ENCODE assay signal across 8 cellular contexts in genomic region chr17:4365628-4366311, GRCh38. TPM values are rescaled to one million over a fixed set of nuclear protein-coding genes. Genes with fewer than 3 reads are reported as not detected.
DNase-seq lines count a peak whose midpoint lies in the region; ATAC-seq and TF ChIP-seq lines count a peak whose summit lies in the region.

No MANE protein-coding gene starts in this region.

- no peaks in the 10 kb centered on the region for H3K27me3 ChIP-seq in CD8-positive, alpha-beta memory T cell (ENCODE audit: insufficient read depth, low read length, poor library complexity, severe bottlenecking)
- no peaks in the 10 kb centered on the region for H3K27me3 ChIP-seq in HUES6 (ENCODE audit: control insufficient read depth, insufficient read depth, low read length)
- no peaks in the 10 kb centered on the region for H3K27me3 ChIP-seq in neural cell (ENCODE audit: insufficient read depth, low read depth, low read length)
- no peaks in the 10 kb centered on the region for H3K27me3 ChIP-seq in upper lobe of right lung

- H3K27ac ChIP-seq in CD8-positive, alpha-beta memory T cell (ENCODE audit: low read depth, low read length): peak overlapping the region; percentile 81
- peak overlapping the region; percentile 97 for H3K27ac ChIP-seq in HUES6 (ENCODE audit: low read depth, low read length)
- peak overlapping the region; percentile 86 for H3K27ac ChIP-seq in neural cell (ENCODE audit: low read length)
- peak overlapping the region; percentile 95 for H3K27ac ChIP-seq in upper lobe of right lung

- peaks cover 36% of the 10 kb centered on the region for H3K79me2 ChIP-seq in neural cell (replicated peaks; ENCODE audit: insufficient read depth, low read length)

- intact Hi-C loops in upper lobe of right lung (cut with DNase I): no loop called here

- TF ChIP-seq RAD21 in neural cell (conservative IDR thresholded peaks at IDR 0.05): no peak

- H3K4me2 ChIP-seq in neural cell (ENCODE audit: low read length): no peak overlapping the region

- H3K36me3 ChIP-seq in CD8-positive, alpha-beta memory T cell (ENCODE audit: insufficient read depth, low read length): no peaks in the 10 kb centered on the region
- H3K36me3 ChIP-seq in HUES6 (ENCODE audit: control insufficient read depth, insufficient read depth, low read length): peaks cover 16% of the 10 kb centered on the region
- no peaks in the 10 kb centered on the region for H3K36me3 ChIP-seq in neural cell (ENCODE audit: insufficient read depth, low read length)
- H3K36me3 ChIP-seq in upper lobe of right lung: peaks cover 7% of the 10 kb centered on the region

- H3K4me3 ChIP-seq in CD8-positive, alpha-beta memory T cell (ENCODE audit: low read length): peak overlapping the region; percentile 44
- H3K4me3 ChIP-seq in HUES6 (ENCODE audit: low read depth, low read length) (peak overlapping the region; percentile 59), fibroblast of pulmonary artery (replicated peaks; ENCODE audit: low read depth, low read length) (peak overlapping the region; percentile 71), neural cell (ENCODE audit: low read length) (peak overlapping the region; percentile 95), upper lobe of right lung (peak overlapping the region; percentile 99)

- H3F3A ChIP-seq in neural cell (ENCODE audit: insufficient read depth, low read length, poor library complexity, severe bottlenecking): no peaks in the 10 kb centered on the region

- H3K27ac Mint-ChIP-seq in CD8-positive, alpha-beta memory T cell: peak overlapping the region in 1 of 8 donors; percentile 95
- peak overlapping the region; percentile 96 for H3K27ac Mint-ChIP-seq in activated CD8-positive, alpha-beta T cell treated with anti-CD3 and anti-CD28 coated beads, Interleukin-2, amount 10 ng/mL, durations not matched to agents 7 days and 5 days

- CTCF ChIA-PET in CD8-positive, alpha-beta memory T cell (lab: Charles Lee): no interaction called here
- CTCF ChIA-PET in activated CD8-positive, alpha-beta T cell treated with anti-CD3 and anti-CD28 coated beads, Interleukin-2, amount 10 ng/mL, durations not matched to agents 7 days and 5 days (lab: Charles Lee): interaction anchor here (1.3 kb wide), 1 partner anchor 47 kb away, joined by 3 read pairs; no protein-coding TSS in a partner anchor

- peak overlapping the region; percentile 33 for H2AFZ ChIP-seq in neural cell (ENCODE audit: low read depth, low read length)

- peaks cover 0 to 2% of the 10 kb centered on the region in 2 donors for H3K27me3 Mint-ChIP-seq in CD8-positive, alpha-beta memory T cell
- H3K27me3 Mint-ChIP-seq in activated CD8-positive, alpha-beta T cell treated with anti-CD3 and anti-CD28 coated beads, Interleukin-2, amount 10 ng/mL, durations not matched to agents 7 days and 5 days (ENCODE audit: low read depth): no peaks in the 10 kb centered on the region

- no peak for TF ChIP-seq EP300 in neural cell (conservative IDR thresholded peaks at IDR 0.05; ENCODE audit: poor library complexity, severe bottlenecking)

- ATAC-seq in GM21381 (IDR thresholded peaks at IDR 0.05; ENCODE audit: unreplicated experiment) (peak; percentile 25), upper lobe of right lung (peak; percentile 7)
- ATAC-seq in activated CD8-positive, alpha-beta T cell treated with anti-CD3 and anti-CD28 coated beads, Interleukin-2, amount 10 ng/mL, durations not matched to agents 7 days and 5 days: peak; percentile 17

- peaks cover 0 to 17% (median 3%) of the 10 kb centered on the region in 3 donors for H3K36me3 Mint-ChIP-seq in CD8-positive, alpha-beta memory T cell
- H3K36me3 Mint-ChIP-seq in activated CD8-positive, alpha-beta T cell treated with anti-CD3 and anti-CD28 coated beads, Interleukin-2, amount 10 ng/mL, durations not matched to agents 7 days and 5 days (ENCODE audit: low read depth): peaks cover 20% of the 10 kb centered on the region

- H4K20me1 ChIP-seq in neural cell (ENCODE audit: insufficient read depth): no peaks in the 10 kb centered on the region

- H3K4me1 ChIP-seq in CD8-positive, alpha-beta memory T cell (ENCODE audit: insufficient read depth, low read length): peaks cover 20% of the 10 kb centered on the region
- peaks cover 7% of the 10 kb centered on the region for H3K4me1 ChIP-seq in HUES6 (ENCODE audit: control insufficient read depth, insufficient read depth, low read length)
- H3K4me1 ChIP-seq in upper lobe of right lung: peaks cover 21% of the 10 kb centered on the region

- POLR2A ChIA-PET in CD8-positive, alpha-beta memory T cell (lab: Charles Lee): interaction anchor here (0.6 to 1.7 kb wide), 8 partner anchors 10 to 680 kb away, joined by 3 to 14 read pairs (median 3); partner anchors contain the start of genes CYB5D2, PSMB6, RNF167 and SLC25A11
- POLR2A ChIA-PET in activated CD8-positive, alpha-beta T cell treated with anti-CD3 and anti-CD28 coated beads, Interleukin-2, amount 10 ng/mL, durations not matched to agents 7 days and 5 days (lab: Charles Lee): interaction anchor here (0.6 to 1.8 kb wide), 7 partner anchors 10 to 515 kb away, joined by 3 to 11 read pairs (median 3); partner anchors contain the start of genes CYB5D2, MYBBP1A and ZZEF1

- H3K9me3 ChIP-seq in CD8-positive, alpha-beta memory T cell (ENCODE audit: low read length): no peaks in the 10 kb centered on the region
- H3K9me3 ChIP-seq in HUES6 (ENCODE audit: control insufficient read depth, insufficient read depth, low read depth, low read length) (no peaks in the 10 kb centered on the region), neural cell (ENCODE audit: low read length) (no peaks in the 10 kb centered on the region), upper lobe of right lung (no peaks in the 10 kb centered on the region)

- H3K4me1 Mint-ChIP-seq in CD8-positive, alpha-beta memory T cell: peaks cover 26 to 44% (median 35%) of the 10 kb centered on the region in 3 donors
- H3K4me1 Mint-ChIP-seq in activated CD8-positive, alpha-beta T cell treated with anti-CD3 and anti-CD28 coated beads, Interleukin-2, amount 10 ng/mL, durations not matched to agents 7 days and 5 days (ENCODE audit: low read depth): peaks cover 38% of the 10 kb centered on the region

- no peaks in the 10 kb centered on the region for H3K9me3 Mint-ChIP-seq in CD8-positive, alpha-beta memory T cell
- H3K9me3 Mint-ChIP-seq in activated CD8-positive, alpha-beta T cell treated with anti-CD3 and anti-CD28 coated beads, Interleukin-2, amount 10 ng/mL, durations not matched to agents 7 days and 5 days (ENCODE audit: insufficient read depth): no peaks in the 10 kb centered on the region

- H3K9ac ChIP-seq in HUES6 (ENCODE audit: low read length) (peak overlapping the region; percentile 97), neural cell (ENCODE audit: low read length) (peak overlapping the region; percentile 94)

- H3K4me3 Mint-ChIP-seq in CD8-positive, alpha-beta memory T cell: peak overlapping the region; percentile 82 to 90 (median 87)
- H3K4me3 Mint-ChIP-seq in activated CD8-positive, alpha-beta T cell treated with anti-CD3 and anti-CD28 coated beads, Interleukin-2, amount 10 ng/mL, durations not matched to agents 7 days and 5 days: peak overlapping the region; percentile 76

- no peak for TF ChIP-seq CTCF in fibroblast of pulmonary artery (IDR thresholded peaks at IDR 0.05; ENCODE audit: low read length, missing control alignments)
- no peak for TF ChIP-seq CTCF in neural cell (IDR thresholded peaks at IDR 0.05; ENCODE audit: poor library complexity, severe bottlenecking)
- no peak for TF ChIP-seq CTCF in upper lobe of right lung (IDR thresholded peaks at IDR 0.05)

- no peaks in the 10 kb centered on the region for H3K9me2 ChIP-seq in neural cell (ENCODE audit: insufficient read depth, low read length)

- DNase-seq in CD8-positive, alpha-beta memory T cell: peak in 3 of 5 donors; percentile 14 to 60 (median 19)
- peak; percentile 54 for DNase-seq in activated CD8-positive, alpha-beta T cell treated with anti-CD3 and anti-CD28 coated beads, Interleukin-2, amount 10 ng/mL, durations not matched to agents 7 days and 5 days
- DNase-seq in fibroblast of pulmonary artery (ENCODE audit: low read depth) (no peak), upper lobe of right lung (no peak), AG20443 (ENCODE audit: low spot score) (no peak)

TF ChIP-seq in neural cell, 6 proteins besides CTCF, POLR2A, EP300 and RAD21:
- TF ChIP-seq EZH2 (IDR thresholded peaks at IDR 0.05; ENCODE audit: borderline replicate concordance, insufficient read depth, low read length, poor library complexity, severe bottlenecking) (no peak), MXI1 (conservative IDR thresholded peaks at IDR 0.05; ENCODE audit: poor library complexity, severe bottlenecking) (no peak), TAF1 (IDR thresholded peaks at IDR 0.05; ENCODE audit: low read depth) (peak; percentile 3), POLR2AphosphoS5 (IDR thresholded peaks at IDR 0.05) (no peak), SMC3 (conservative IDR thresholded peaks at IDR 0.05; ENCODE audit: poor library complexity) (no peak)
- TF ChIP-seq, protein P1, sequence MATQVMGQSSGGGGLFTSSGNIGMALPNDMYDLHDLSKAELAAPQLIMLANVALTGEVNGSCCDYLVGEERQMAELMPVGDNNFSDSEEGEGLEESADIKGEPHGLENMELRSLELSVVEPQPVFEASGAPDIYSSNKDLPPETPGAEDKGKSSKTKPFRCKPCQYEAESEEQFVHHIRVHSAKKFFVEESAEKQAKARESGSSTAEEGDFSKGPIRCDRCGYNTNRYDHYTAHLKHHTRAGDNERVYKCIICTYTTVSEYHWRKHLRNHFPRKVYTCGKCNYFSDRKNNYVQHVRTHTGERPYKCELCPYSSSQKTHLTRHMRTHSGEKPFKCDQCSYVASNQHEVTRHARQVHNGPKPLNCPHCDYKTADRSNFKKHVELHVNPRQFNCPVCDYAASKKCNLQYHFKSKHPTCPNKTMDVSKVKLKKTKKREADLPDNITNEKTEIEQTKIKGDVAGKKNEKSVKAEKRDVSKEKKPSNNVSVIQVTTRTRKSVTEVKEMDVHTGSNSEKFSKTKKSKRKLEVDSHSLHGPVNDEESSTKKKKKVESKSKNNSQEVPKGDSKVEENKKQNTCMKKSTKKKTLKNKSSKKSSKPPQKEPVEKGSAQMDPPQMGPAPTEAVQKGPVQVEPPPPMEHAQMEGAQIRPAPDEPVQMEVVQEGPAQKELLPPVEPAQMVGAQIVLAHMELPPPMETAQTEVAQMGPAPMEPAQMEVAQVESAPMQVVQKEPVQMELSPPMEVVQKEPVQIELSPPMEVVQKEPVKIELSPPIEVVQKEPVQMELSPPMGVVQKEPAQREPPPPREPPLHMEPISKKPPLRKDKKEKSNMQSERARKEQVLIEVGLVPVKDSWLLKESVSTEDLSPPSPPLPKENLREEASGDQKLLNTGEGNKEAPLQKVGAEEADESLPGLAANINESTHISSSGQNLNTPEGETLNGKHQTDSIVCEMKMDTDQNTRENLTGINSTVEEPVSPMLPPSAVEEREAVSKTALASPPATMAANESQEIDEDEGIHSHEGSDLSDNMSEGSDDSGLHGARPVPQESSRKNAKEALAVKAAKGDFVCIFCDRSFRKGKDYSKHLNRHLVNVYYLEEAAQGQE (IDR thresholded peaks at IDR 0.05; ENCODE audit: borderline replicate concordance): no peak

RNA-seq across cellular contexts. Expression of gene UBE2G1, which starts 0.7 kb away (rescaled TPM):
- total RNA-seq in CD8-positive, alpha-beta memory T cell: 10 to 100 TPM; 54.9 to 68.0 TPM
- polyA plus RNA-seq in CD8-positive, alpha-beta memory T cell: 66.6 TPM
- 10 to 100 TPM; 69.1 TPM for total RNA-seq in activated CD8-positive, alpha-beta T cell treated with anti-CD3 and anti-CD28 coated beads, Interleukin-2, amount 10 ng/mL, durations not matched to agents 7 days and 5 days
- 65.8 and 67.4 TPM in 2 replicates for polyA plus RNA-seq in neural cell
- polyA minus RNA-seq in neural cell: 79.8 and 80.6 TPM in 2 replicates
- 38.4 TPM for total RNA-seq in upper lobe of right lung

Comparison
In these comparisons a context has a peak if more than half of its experiments do, and no peak if none do; other contexts are left out.
1. DNase-seq: peak in CD8-positive, alpha-beta memory T cell (3 of 5) and activated CD8-positive, alpha-beta T cell treated with anti-CD3 and anti-CD28 coated beads, Interleukin-2, amount 10 ng/mL, durations not matched to agents 7 days and 5 days (single experiment); none in fibroblast of pulmonary artery (single experiment), upper lobe of right lung (single experiment) and AG20443 (single experiment).
2. H3K4me3 ChIP-seq: peak in every context shown above with its lines; median percentile 99 in upper lobe of right lung; 95 in neural cell; 71 in fibroblast of pulmonary artery; 59 in HUES6; 44 in CD8-positive, alpha-beta memory T cell.
3. Peak in every context shown above with its lines, with median percentiles within 50 percentile points of each other: H3K27ac ChIP-seq and ATAC-seq.